Comparison of ENCODE assay signal across 9 cellular contexts in the genomic region with DNA sequence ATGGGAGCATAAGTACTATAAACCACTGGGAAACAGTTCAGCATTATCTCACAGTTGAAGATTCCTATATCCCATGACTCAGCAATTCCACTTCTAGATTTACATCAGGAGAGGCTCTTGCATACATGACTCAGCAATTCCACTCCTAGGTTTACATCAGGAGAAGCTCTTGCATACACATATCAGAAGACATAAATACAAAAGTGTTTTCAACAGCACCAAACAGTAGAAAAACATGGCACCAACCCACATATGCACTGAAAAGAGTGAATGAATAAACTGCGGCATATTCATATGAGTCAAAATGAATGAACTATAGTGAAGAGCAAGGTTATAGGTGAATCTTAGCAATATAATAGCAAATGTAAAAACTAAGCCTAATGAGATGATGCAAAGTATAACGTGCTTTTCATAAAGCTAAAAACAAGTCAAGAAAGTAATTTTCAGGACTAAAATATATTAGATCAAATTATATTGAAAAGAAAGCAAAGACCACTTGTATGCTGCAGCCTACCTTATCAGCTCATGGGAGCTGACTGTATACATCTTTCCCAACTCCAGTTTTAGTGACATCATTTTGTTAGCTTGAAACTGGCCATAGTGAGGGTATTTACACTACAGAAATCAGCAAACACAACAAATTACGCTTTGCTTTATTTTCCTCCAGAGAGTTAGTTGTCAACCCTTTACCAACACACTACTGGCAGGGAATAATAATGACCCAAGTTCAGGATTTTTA.
DNase-seq lines count a peak whose midpoint lies in the region; ATAC-seq and TF ChIP-seq lines count a peak whose summit lies in the region.
"Had no signal": no experiment of that assay in that cellular context is flagged by ENCODE, and none has a peak within 500 bp of the region (broad histone marks: within the 10 kb centered on the region; RNA-seq: fewer than 3 reads in every experiment).

No MANE protein-coding gene starts in this region.

- H3K9me3 ChIP-seq in mesodermal cell (ENCODE audit: control insufficient read depth, low read length) = no peaks in the 10 kb centered on the region

- H3K9me3 Mint-ChIP-seq in effector memory CD8-positive, alpha-beta T cell = no peaks in the 10 kb centered on the region
- H3K9me3 Mint-ChIP-seq: activated naive CD4-positive, alpha-beta T cell treated with anti-CD3 and anti-CD28 coated beads, Interleukin-2, amount 50 U/mL, for 24 hours had no signal

- no peak for TF ChIP-seq CTCF in GM10266 (IDR thresholded peaks at IDR 0.05; ENCODE audit: control insufficient read depth, insufficient read depth, low read depth, missing control alignments)

- no peaks in the 10 kb centered on the region for H3K36me3 Mint-ChIP-seq in effector memory CD8-positive, alpha-beta T cell (ENCODE audit: insufficient read depth)
- H3K36me3 Mint-ChIP-seq: activated naive CD4-positive, alpha-beta T cell treated with anti-CD3 and anti-CD28 coated beads, Interleukin-2, amount 50 U/mL, for 24 hours had no signal

- H3K36me3 ChIP-seq in mesodermal cell (ENCODE audit: control insufficient read depth, insufficient read depth, low read length) = no peaks in the 10 kb centered on the region

- peaks cover 26% of the 10 kb centered on the region for H3K4me1 ChIP-seq in mesodermal cell (ENCODE audit: control insufficient read depth, insufficient read depth, low read length, poor library complexity, severe bottlenecking)

- no peak overlapping the region for H3K4me3 Mint-ChIP-seq in effector memory CD8-positive, alpha-beta T cell
- H3K4me3 Mint-ChIP-seq: activated naive CD4-positive, alpha-beta T cell treated with anti-CD3 and anti-CD28 coated beads, Interleukin-2, amount 50 U/mL, for 24 hours had no signal

- no CpG with 5 or more reads among the region's 3 CpGs for WGBS in mesodermal cell (ENCODE audit: insufficient coverage in 2 of 2), 2 experiments

- DNase-seq in NCI-H146 (lab: John Stamatoyannopoulos, UW) (peak; percentile 34), NCI-H146 treated with DMSO at 0.1 percent for 48 hours (lab: John Stamatoyannopoulos, UW; ENCODE audit: unreplicated experiment) (no peak), NAMALWA (ENCODE audit: low spot score) (peak; percentile 10), astrocyte of the hippocampus (ENCODE audit: low read depth, low spot score) (peak; percentile 52), GM10266 (ENCODE audit: extremely low spot score) (no peak)
- DNase-seq in effector memory CD8-positive, alpha-beta T cell = no peak

- H3K4me3 ChIP-seq in mesodermal cell (ENCODE audit: extremely low read depth, insufficient read depth, low read length, poor library complexity, severe bottlenecking) = no peak overlapping the region

- H3K27me3 Mint-ChIP-seq in effector memory CD8-positive, alpha-beta T cell = peaks cover 61 to 73% of the 10 kb centered on the region in 2 donors

- no peak for ATAC-seq in effector memory CD8-positive, alpha-beta T cell (replicated peaks)
- ATAC-seq in GM21723 (IDR thresholded peaks at IDR 0.05; ENCODE audit: unreplicated experiment) = no peak

- no peak overlapping the region for H3K27ac Mint-ChIP-seq in effector memory CD8-positive, alpha-beta T cell
- H3K27ac Mint-ChIP-seq: activated naive CD4-positive, alpha-beta T cell treated with anti-CD3 and anti-CD28 coated beads, Interleukin-2, amount 50 U/mL, for 24 hours had no signal

- peaks cover 0 to 7% of the 10 kb centered on the region in 2 donors for H3K4me1 Mint-ChIP-seq in effector memory CD8-positive, alpha-beta T cell (ENCODE audit: low read depth in 2 of 2)

- H3K27ac ChIP-seq in mesodermal cell (ENCODE audit: low read depth, low read length, severe bottlenecking) = peak overlapping the region; percentile 36

Comparison
In these comparisons a context has a peak if more than half of its experiments do, and no peak if none do; other contexts are left out.
1. DNase-seq: peak in NCI-H146 (single experiment), NAMALWA (single experiment) and astrocyte of the hippocampus (single experiment); none in NCI-H146 treated with DMSO at 0.1 percent for 48 hours (single experiment), GM10266 (single experiment) and effector memory CD8-positive, alpha-beta T cell (0 of 3).